Comparison of ENCODE assay signal across 1 cellular context in the genomic region with DNA sequence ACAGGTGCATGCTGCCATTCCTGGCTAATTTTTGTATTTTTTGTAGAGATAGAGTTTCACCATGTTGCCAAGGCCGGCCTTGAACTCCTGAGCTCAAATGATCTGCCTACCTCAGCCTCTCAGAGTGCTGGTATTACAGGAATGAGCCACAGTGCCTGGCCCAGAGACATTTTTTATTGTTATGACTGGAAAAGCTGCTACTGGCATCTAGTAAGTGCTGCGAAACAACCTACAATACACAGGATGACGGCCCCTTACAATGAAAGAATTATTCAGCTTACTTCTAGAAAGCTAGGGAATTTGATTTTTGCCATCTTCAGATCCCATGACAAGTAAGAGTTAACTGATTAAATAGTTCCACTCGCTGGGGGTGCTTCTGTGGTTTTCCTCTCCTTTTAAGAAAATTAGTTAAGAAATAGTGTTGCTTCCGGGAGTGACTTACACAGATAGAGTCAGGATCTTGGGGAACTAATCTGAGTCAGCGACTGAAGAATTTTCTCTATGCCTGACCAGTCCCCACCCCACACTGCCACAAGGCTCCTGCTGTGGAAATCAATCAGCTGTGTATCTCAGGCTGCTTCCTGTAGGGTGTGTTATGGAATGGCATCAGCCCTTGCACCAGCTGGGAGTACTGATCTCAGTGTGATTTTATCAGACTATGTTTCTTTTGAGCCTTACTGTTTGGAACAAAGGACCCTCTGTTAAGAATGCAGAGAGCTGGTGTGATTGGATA.
TF ChIP-seq lines count a peak whose summit lies in the region.

No MANE protein-coding gene starts in this region.

TF ChIP-seq in neural cell, 6 proteins besides CTCF, POLR2A, EP300 and RAD21 (continued from another document):
- TF ChIP-seq EZH2 (IDR thresholded peaks at IDR 0.05; ENCODE audit: borderline replicate concordance, insufficient read depth, low read length, poor library complexity, severe bottlenecking), result no peak
